Comparison of ENCODE assay signal across 2 cellular contexts in the genomic region with DNA sequence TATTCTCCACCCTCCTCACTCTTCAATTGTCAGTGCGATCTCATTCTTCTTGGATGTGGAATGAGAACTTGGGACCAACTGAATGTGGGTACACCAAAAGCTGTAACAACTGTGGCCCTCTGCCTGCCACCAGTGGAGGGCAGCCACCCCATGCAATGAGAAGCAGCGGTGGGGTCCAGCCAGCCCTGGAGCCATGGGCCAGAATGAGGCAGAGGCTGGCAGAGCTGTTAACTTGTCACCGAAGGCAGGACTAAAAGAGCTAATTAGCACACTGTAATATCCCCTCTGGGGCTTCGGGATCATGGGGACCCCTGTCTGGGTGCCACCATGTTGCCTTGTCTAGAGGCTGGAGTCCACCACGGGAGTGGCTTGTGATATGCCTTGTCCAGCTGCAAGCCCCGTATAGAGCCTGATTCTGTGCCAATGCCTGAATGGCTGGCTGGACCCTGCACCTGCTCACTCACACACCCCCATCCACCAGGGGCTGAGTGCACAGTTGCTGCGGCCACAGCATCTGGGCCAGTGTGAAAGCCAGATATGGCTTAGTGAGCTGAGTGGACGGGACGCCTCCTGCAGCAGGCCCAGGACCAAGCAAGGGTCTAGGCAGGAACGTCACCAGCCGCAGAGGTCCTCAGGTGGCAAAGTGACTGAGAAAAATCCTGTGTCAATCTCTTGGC.
TF ChIP-seq lines count a peak whose summit lies in the region.

No MANE protein-coding gene starts in this region.

TF ChIP-seq in HepG2, 621 proteins besides CTCF, POLR2A, EP300 and RAD21:
- TF ChIP-seq, protein P1, sequence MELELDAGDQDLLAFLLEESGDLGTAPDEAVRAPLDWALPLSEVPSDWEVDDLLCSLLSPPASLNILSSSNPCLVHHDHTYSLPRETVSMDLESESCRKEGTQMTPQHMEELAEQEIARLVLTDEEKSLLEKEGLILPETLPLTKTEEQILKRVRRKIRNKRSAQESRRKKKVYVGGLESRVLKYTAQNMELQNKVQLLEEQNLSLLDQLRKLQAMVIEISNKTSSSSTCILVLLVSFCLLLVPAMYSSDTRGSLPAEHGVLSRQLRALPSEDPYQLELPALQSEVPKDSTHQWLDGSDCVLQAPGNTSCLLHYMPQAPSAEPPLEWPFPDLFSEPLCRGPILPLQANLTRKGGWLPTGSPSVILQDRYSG (CRISPR knock-in tag; IDR thresholded peaks at IDR 0.05), result no peak
- TF ChIP-seq, protein P2, sequence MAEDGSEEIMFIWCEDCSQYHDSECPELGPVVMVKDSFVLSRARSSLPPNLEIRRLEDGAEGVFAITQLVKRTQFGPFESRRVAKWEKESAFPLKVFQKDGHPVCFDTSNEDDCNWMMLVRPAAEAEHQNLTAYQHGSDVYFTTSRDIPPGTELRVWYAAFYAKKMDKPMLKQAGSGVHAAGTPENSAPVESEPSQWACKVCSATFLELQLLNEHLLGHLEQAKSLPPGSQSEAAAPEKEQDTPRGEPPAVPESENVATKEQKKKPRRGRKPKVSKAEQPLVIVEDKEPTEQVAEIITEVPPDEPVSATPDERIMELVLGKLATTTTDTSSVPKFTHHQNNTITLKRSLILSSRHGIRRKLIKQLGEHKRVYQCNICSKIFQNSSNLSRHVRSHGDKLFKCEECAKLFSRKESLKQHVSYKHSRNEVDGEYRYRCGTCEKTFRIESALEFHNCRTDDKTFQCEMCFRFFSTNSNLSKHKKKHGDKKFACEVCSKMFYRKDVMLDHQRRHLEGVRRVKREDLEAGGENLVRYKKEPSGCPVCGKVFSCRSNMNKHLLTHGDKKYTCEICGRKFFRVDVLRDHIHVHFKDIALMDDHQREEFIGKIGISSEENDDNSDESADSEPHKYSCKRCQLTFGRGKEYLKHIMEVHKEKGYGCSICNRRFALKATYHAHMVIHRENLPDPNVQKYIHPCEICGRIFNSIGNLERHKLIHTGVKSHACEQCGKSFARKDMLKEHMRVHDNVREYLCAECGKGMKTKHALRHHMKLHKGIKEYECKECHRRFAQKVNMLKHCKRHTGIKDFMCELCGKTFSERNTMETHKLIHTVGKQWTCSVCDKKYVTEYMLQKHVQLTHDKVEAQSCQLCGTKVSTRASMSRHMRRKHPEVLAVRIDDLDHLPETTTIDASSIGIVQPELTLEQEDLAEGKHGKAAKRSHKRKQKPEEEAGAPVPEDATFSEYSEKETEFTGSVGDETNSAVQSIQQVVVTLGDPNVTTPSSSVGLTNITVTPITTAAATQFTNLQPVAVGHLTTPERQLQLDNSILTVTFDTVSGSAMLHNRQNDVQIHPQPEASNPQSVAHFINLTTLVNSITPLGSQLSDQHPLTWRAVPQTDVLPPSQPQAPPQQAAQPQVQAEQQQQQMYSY (CRISPR knock-in tag; IDR thresholded peaks at IDR 0.05), result peak; percentile 64; the same call in 1 of the 2 replicates
- TF ChIP-seq ZNF619 (CRISPR knock-in tag; IDR thresholded peaks at IDR 0.05), result no peak

TF ChIP-seq in GM12878, 131 proteins besides CTCF, POLR2A, EP300 and RAD21:
- TF ChIP-seq FOXK2 (IDR thresholded peaks at IDR 0.05) (no peak), TCF12 (IDR thresholded peaks at IDR 0.05; ENCODE audit: low read depth, low read length) (no peak), LARP7 (IDR thresholded peaks at IDR 0.05) (no peak), PAX8 (IDR thresholded peaks at IDR 0.05) (no peak), GATAD2B (conservative IDR thresholded peaks at IDR 0.05; ENCODE audit: low read depth) (no peak), SMC3 (IDR thresholded peaks at IDR 0.05; ENCODE audit: borderline replicate concordance, low read length) (no peak), NFIC (IDR thresholded peaks at IDR 0.05; ENCODE audit: low read depth, low read length) (no peak), MEF2A (IDR thresholded peaks at IDR 0.05; ENCODE audit: insufficient read depth, low read depth, low read length) (no peak)
- TF ChIP-seq, protein P3, sequence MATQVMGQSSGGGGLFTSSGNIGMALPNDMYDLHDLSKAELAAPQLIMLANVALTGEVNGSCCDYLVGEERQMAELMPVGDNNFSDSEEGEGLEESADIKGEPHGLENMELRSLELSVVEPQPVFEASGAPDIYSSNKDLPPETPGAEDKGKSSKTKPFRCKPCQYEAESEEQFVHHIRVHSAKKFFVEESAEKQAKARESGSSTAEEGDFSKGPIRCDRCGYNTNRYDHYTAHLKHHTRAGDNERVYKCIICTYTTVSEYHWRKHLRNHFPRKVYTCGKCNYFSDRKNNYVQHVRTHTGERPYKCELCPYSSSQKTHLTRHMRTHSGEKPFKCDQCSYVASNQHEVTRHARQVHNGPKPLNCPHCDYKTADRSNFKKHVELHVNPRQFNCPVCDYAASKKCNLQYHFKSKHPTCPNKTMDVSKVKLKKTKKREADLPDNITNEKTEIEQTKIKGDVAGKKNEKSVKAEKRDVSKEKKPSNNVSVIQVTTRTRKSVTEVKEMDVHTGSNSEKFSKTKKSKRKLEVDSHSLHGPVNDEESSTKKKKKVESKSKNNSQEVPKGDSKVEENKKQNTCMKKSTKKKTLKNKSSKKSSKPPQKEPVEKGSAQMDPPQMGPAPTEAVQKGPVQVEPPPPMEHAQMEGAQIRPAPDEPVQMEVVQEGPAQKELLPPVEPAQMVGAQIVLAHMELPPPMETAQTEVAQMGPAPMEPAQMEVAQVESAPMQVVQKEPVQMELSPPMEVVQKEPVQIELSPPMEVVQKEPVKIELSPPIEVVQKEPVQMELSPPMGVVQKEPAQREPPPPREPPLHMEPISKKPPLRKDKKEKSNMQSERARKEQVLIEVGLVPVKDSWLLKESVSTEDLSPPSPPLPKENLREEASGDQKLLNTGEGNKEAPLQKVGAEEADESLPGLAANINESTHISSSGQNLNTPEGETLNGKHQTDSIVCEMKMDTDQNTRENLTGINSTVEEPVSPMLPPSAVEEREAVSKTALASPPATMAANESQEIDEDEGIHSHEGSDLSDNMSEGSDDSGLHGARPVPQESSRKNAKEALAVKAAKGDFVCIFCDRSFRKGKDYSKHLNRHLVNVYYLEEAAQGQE (IDR thresholded peaks at IDR 0.05; ENCODE audit: low read depth, low read length), result no peak
TF ChIP-seq in GM12878: peak in this region for 0.
